ENCODE assay signal across 1 cellular context in the genomic region with DNA sequence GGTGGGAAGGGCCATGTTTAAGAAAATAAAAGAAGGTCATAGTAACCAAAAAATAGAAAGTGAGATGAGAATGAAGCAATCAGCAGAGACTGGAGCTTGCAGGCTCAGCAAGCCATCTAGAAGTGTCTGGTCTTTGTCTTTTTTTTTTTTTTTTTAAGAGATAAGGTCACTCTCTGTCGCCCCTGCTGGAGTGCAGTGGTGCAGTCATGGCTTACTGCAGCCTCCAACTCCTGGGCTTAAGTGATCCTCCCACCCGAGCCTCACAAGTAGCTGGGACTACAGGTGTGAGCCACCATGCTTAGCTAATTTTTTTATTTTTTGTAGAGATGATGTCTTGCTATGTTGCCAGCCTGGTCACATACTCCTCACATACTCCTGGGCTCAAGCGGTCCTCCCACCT.
TF ChIP-seq lines count a peak whose summit lies in the region.

No MANE protein-coding gene starts in this region.

TF ChIP-seq in GM12878, 131 proteins besides CTCF, POLR2A, EP300 and RAD21:
- TF ChIP-seq RELA (IDR thresholded peaks at IDR 0.05; ENCODE audit: borderline replicate concordance, partially characterized antibody) (no peak), ZNF24 (IDR thresholded peaks at IDR 0.05) (no peak), HDAC2 (IDR thresholded peaks at IDR 0.05) (no peak), NFXL1 (IDR thresholded peaks at IDR 0.05; ENCODE audit: borderline replicate concordance) (no peak), YBX1 (IDR thresholded peaks at IDR 0.05) (no peak), NFYA (IDR thresholded peaks at IDR 0.05; ENCODE audit: borderline replicate concordance, low read depth, low read length) (no peak), POU2F2 (IDR thresholded peaks at IDR 0.05; ENCODE audit: borderline replicate concordance, low read depth, low read length) (no peak), JUNB (IDR thresholded peaks at IDR 0.05) (no peak), SP1 (IDR thresholded peaks at IDR 0.05; ENCODE audit: low read depth, low read length) (no peak), ZBTB40 (IDR thresholded peaks at IDR 0.05; ENCODE audit: borderline replicate concordance) (no peak)
- TF ChIP-seq, protein P1, sequence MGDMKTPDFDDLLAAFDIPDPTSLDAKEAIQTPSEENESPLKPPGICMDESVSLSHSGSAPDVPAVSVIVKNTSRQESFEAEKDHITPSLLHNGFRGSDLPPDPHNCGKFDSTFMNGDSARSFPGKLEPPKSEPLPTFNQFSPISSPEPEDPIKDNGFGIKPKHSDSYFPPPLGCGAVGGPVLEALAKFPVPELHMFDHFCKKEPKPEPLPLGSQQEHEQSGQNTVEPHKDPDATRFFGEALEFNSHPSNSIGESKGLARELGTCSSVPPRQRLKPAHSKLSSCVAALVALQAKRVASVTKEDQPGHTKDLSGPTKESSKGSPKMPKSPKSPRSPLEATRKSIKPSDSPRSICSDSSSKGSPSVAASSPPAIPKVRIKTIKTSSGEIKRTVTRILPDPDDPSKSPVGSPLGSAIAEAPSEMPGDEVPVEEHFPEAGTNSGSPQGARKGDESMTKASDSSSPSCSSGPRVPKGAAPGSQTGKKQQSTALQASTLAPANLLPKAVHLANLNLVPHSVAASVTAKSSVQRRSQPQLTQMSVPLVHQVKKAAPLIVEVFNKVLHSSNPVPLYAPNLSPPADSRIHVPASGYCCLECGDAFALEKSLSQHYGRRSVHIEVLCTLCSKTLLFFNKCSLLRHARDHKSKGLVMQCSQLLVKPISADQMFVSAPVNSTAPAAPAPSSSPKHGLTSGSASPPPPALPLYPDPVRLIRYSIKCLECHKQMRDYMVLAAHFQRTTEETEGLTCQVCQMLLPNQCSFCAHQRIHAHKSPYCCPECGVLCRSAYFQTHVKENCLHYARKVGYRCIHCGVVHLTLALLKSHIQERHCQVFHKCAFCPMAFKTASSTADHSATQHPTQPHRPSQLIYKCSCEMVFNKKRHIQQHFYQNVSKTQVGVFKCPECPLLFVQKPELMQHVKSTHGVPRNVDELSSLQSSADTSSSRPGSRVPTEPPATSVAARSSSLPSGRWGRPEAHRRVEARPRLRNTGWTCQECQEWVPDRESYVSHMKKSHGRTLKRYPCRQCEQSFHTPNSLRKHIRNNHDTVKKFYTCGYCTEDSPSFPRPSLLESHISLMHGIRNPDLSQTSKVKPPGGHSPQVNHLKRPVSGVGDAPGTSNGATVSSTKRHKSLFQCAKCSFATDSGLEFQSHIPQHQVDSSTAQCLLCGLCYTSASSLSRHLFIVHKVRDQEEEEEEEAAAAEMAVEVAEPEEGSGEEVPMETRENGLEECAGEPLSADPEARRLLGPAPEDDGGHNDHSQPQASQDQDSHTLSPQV (IDR thresholded peaks at IDR 0.05) = no peak
- TF ChIP-seq, protein P2, sequence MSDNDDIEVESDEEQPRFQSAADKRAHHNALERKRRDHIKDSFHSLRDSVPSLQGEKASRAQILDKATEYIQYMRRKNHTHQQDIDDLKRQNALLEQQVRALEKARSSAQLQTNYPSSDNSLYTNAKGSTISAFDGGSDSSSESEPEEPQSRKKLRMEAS (IDR thresholded peaks at IDR 0.05; ENCODE audit: low read depth, low read length) = no peak
